ENCODE assay signal across 18 cellular contexts in genomic region chr3:66227917-66228316, GRCh38. TPM values are rescaled to one million over a fixed set of nuclear protein-coding genes. Genes with fewer than 3 reads are reported as not detected.
DNase-seq lines count a peak whose midpoint lies in the region; ATAC-seq, FAIRE-seq and TF ChIP-seq lines count a peak whose summit lies in the region.
"Had no signal": no experiment of that assay in that cellular context is flagged by ENCODE, and none has a peak within 500 bp of the region (broad histone marks: within the 10 kb centered on the region; RNA-seq: fewer than 3 reads in every experiment).

No MANE protein-coding gene starts in this region.

- no peak for TF ChIP-seq POLR2A in HepG2 (IDR thresholded peaks at IDR 0.05; ENCODE audit: insufficient read depth in 1 of 2, low read depth in 2 of 2, low read length in 2 of 2)
- TF ChIP-seq POLR2A in right lobe of liver (IDR thresholded peaks at IDR 0.05), result no peak

- H3K4me2 ChIP-seq in HepG2 (ENCODE audit: low read depth, low read length), result no peak overlapping the region

- intact Hi-C loops in HepG2 (cut with micrococcal nuclease; ENCODE audit: unreplicated experiment) (no loop called here), right lobe of liver (cut with DNase I) (no loop called here)

- no peak overlapping the region for H3K9ac ChIP-seq in liver (ENCODE audit: low read depth in 1 of 2, low read length in 2 of 2)
- H3K9ac ChIP-seq in HepG2 (ENCODE audit: insufficient read depth, low read depth, low read length), result no peak overlapping the region
- H3K9ac ChIP-seq: BLaER1 treated with 17β-estradiol and CSF1 and Interleukin-3, amounts not matched to agents 10 nM and 100 nM; GM23248 had no signal

- H3K4me1 ChIP-seq in liver (ENCODE audit: control insufficient read depth in 4 of 4, insufficient read depth in 4 of 4, low read length in 3 of 4) (peaks cover 0 to 16% (median under 1%) of the 10 kb centered on the region in 4 donors), HepG2 (ENCODE audit: insufficient read depth, low read length) (no peaks in the 10 kb centered on the region; the same call in 1 of the 2 replicates), right lobe of liver (peaks cover 0 to 19% (median 0%) of the 10 kb centered on the region in 4 donors)

- TF ChIP-seq CTCF in liver (IDR thresholded peaks at IDR 0.05; ENCODE audit: low read depth, low read length, missing input control) (no peak), HepG2 (CRISPR knock-in tag; IDR thresholded peaks at IDR 0.05) (no peak), right lobe of liver (IDR thresholded peaks at IDR 0.05) (no peak)

- H3K9me3 ChIP-seq in liver (ENCODE audit: control insufficient read depth in 4 of 4, low read length in 3 of 4), result no peaks in the 10 kb centered on the region
- no peaks in the 10 kb centered on the region for H3K9me3 ChIP-seq in HepG2 (ENCODE audit: low read length)
- H3K9me3 ChIP-seq in right lobe of liver, result no peaks in the 10 kb centered on the region

- DNase-seq in HepG2 (ENCODE audit: low spot score), result no peak
- peak; percentile 62 for DNase-seq in fibroblast of peridontal ligament (ENCODE audit: extremely low read depth)
- DNase-seq in right lobe of liver, result no peak
- peak; percentile 24 for DNase-seq in superior temporal gyrus (ENCODE audit: extremely low spot score)
- no peak for DNase-seq in activated CD8-positive, alpha-beta memory T cell treated with anti-CD3 and anti-CD28 coated beads, Interleukin-2, amount 50 U/mL, for 4 hours
- no peak for DNase-seq in activated effector memory CD4-positive, alpha-beta T cell treated with anti-CD3 and anti-CD28 coated beads, Interleukin-2, amount 50 U/mL, for 16 hours
- no peak for DNase-seq in T-helper 2 cell
- DNase-seq: ACHN; CD4-positive, CD25-positive, alpha-beta regulatory T cell; DMS 273 treated with DMSO at 0.1 percent for 48 hours; DMS79; EL; GM23248 had no signal

- no peaks in the 10 kb centered on the region for H3K36me3 ChIP-seq in liver (ENCODE audit: control insufficient read depth in 4 of 4, insufficient read depth in 3 of 4, low read depth in 1 of 4, low read length in 3 of 4)
- 0 out of 5 replicates have a peak, but pooled peaks cover 0 to 2% of the 10 kb centered on the region in 2 experiments for H3K36me3 ChIP-seq in HepG2 (replicated peaks in 1 of 2; ENCODE audit: control insufficient read depth in 1 of 2, insufficient read depth in 2 of 2, low read length in 2 of 2)
- peaks cover 0 to 6% (median 0%) of the 10 kb centered on the region in 4 donors for H3K36me3 ChIP-seq in right lobe of liver

- 0 out of 2 replicates have a peak, but pooled peaks cover 3% of the 10 kb centered on the region for H4K20me1 ChIP-seq in HepG2 (ENCODE audit: insufficient read depth, low read length)

- TF ChIP-seq RAD21 in liver (IDR thresholded peaks at IDR 0.05), result no peak
- TF ChIP-seq RAD21 in HepG2 (CRISPR knock-in tag; IDR thresholded peaks at IDR 0.05), result no peak

- POLR2A ChIA-PET in HepG2 (lab: Yijun Ruan, JAX), result no interaction called here

- TF ChIP-seq EP300 in HepG2 (IDR thresholded peaks at IDR 0.05; ENCODE audit: low read depth in 2 of 2, low read length in 2 of 2) (no peak), HepG2 (CRISPR knock-in tag; IDR thresholded peaks at IDR 0.05; ENCODE audit: borderline replicate concordance) (no peak)

- BruUV-seq in HepG2 (replicated peaks; lab: Mats Ljungman, UMichigan), result no TSS peak

- 31% methylated on average over 2 of the region's 2 CpGs for WGBS in liver
- WGBS in HepG2 (ENCODE audit: low lambda C conversion rate), result 58% methylated on average over 2 of the region's 2 CpGs
- WGBS in right lobe of liver (ENCODE audit: insufficient coverage, low coverage, low lambda C conversion rate, missing lambda C conversion rate), result 14% methylated on average over 2 of the region's 2 CpGs

- H3K27ac ChIP-seq in liver (ENCODE audit: low read depth in 1 of 2, low read length in 2 of 2) (peak overlapping the region; percentile 16 to 65), HepG2 (ENCODE audit: extremely low read length, insufficient read depth, low read length) (no peak overlapping the region), right lobe of liver (peak overlapping the region in 2 of 3 donors; percentile 37 to 56)
- H3K27ac ChIP-seq: BLaER1 treated with 17β-estradiol and CSF1 and Interleukin-3, amounts not matched to agents 10 nM and 100 nM; GM23248 had no signal

- H3K4me3 ChIP-seq in liver (ENCODE audit: low read depth in 1 of 3, low read length in 3 of 3), result no peak overlapping the region
- H3K4me3 ChIP-seq in HepG2 (replicated peaks in 1 of 3; ENCODE audit: insufficient read depth in 1 of 3, low read depth in 2 of 3, low read length in 3 of 3), result no peak overlapping the region
- no peak overlapping the region for H3K4me3 ChIP-seq in right lobe of liver
- H3K4me3 ChIP-seq: BLaER1 treated with 17β-estradiol and CSF1 and Interleukin-3, amounts not matched to agents 10 nM and 100 nM; GM23248 had no signal

- no peak for FAIRE-seq in HepG2 (lab: Jason Lieb, UNC)
- FAIRE-seq: GM12891, H54 had no signal

- H2AFZ ChIP-seq in HepG2 (ENCODE audit: low read length), result no peak overlapping the region
- H2AFZ ChIP-seq: GM23248 had no signal

- in situ Hi-C loops in HepG2 (cut with HindIII; ENCODE audit: extremely low pct_ligation_motif_present, low pct_unique_long_range_greater_than_20kb), result no loop called here

- H3K27me3 ChIP-seq in liver (ENCODE audit: control insufficient read depth in 4 of 4, insufficient read depth in 4 of 4, low read length in 3 of 4) (no peaks in the 10 kb centered on the region), HepG2 (ENCODE audit: control insufficient read depth in 1 of 2, insufficient read depth in 2 of 2, low read length in 2 of 2) (no peaks in the 10 kb centered on the region), right lobe of liver (no peaks in the 10 kb centered on the region)
- H3K27me3 ChIP-seq: BLaER1 treated with 17β-estradiol and CSF1 and Interleukin-3, amounts not matched to agents 10 nM and 100 nM had no signal

- ATAC-seq in HepG2 (no peak), right lobe of liver (peak; percentile 79 to 86 (median 85))
- ATAC-seq: HCT116 had no signal

- peaks cover 25% of the 10 kb centered on the region for H3K79me2 ChIP-seq in HepG2 (ENCODE audit: insufficient read depth, low read length)

- CTCF ChIA-PET in HepG2 (lab: Yijun Ruan, JAX; ENCODE audit: low intra/inter-chr PET ratio, low total read pairs), result no interaction called here

TF ChIP-seq in liver, 16 proteins besides CTCF, POLR2A, EP300 and RAD21 (continues in another document):
- TF ChIP-seq TAF1 (conservative IDR thresholded peaks at IDR 0.05) (no peak), GABPA (IDR thresholded peaks at IDR 0.05 in 1 of 2, conservative IDR thresholded peaks at IDR 0.05 in 1 of 2) (no peak), JUND (IDR thresholded peaks at IDR 0.05) (peak; percentile 34 to 83)

TF ChIP-seq in HepG2, 621 proteins besides CTCF, POLR2A, EP300 and RAD21:
- TF ChIP-seq ZNF232 (CRISPR knock-in tag; IDR thresholded peaks at IDR 0.05; ENCODE audit: borderline replicate concordance) (no peak), DZIP1 (CRISPR knock-in tag; IDR thresholded peaks at IDR 0.05) (no peak), SYNCRIP (IDR thresholded peaks at IDR 0.05; ENCODE audit: insufficient read depth, low read depth, low read length) (no peak)

RNA-seq across cellular contexts. Expression of gene SLC25A26, which starts 7.1 kb away (rescaled TPM):
- 10 to 100 TPM in 1 of 2 donors, 1 to 10 TPM in 1; 9.9 to 13.7 TPM for total RNA-seq in liver
- 10 to 100 TPM; 11.8 to 21.6 TPM for polyA plus RNA-seq in liver
- total RNA-seq in HepG2 (2016; rRNA removed; fragmentation: Illumina TruSeq; extraction: Trizol), result 22.7 and 23.1 TPM in 2 replicates
- total RNA-seq in HepG2 (2016; cell fraction: cytosol; rRNA removed; fragmentation: Illumina TruSeq; extraction: Trizol; ENCODE audit: low read depth), result 27.5 and 27.9 TPM in 2 replicates
- total RNA-seq in HepG2 (2016; cell fraction: insoluble cytoplasmic fraction; rRNA removed; fragmentation: Illumina TruSeq; extraction: Trizol), result 22.2 TPM in 2 replicates
- 40.8 TPM in 2 replicates for total RNA-seq in HepG2 (2016; cell fraction: membrane; rRNA removed; fragmentation: Illumina TruSeq; extraction: Trizol)
- 17.3 and 19.7 TPM in 2 replicates for total RNA-seq in HepG2 (2016; cell fraction: nucleus; rRNA removed; fragmentation: Illumina TruSeq; extraction: Trizol)
- polyA plus RNA-seq in HepG2 (2011; rRNA removed), result 31.4 and 32.7 TPM in 2 replicates
- 31.5 and 41.4 TPM in 2 replicates for polyA plus RNA-seq in HepG2 (2011; cell fraction: cytosol; rRNA removed)
- 11.7 and 14.0 TPM in 2 replicates for polyA plus RNA-seq in HepG2 (2011; cell fraction: nucleus; rRNA removed)
- polyA plus RNA-seq in HepG2 (2012), result 22.4 and 22.9 TPM in 2 replicates
- polyA plus RNA-seq in HepG2 (2016; cell fraction: cytosol; fragmentation: Illumina TruSeq; extraction: Trizol; ENCODE audit: low read depth), result 31.1 and 35.4 TPM in 2 replicates
- 19.7 and 22.1 TPM in 2 replicates for polyA plus RNA-seq in HepG2 (2016; cell fraction: insoluble cytoplasmic fraction; fragmentation: Illumina TruSeq; extraction: Trizol; ENCODE audit: low read depth)
- 35.4 and 35.7 TPM in 2 replicates for polyA plus RNA-seq in HepG2 (2016; cell fraction: membrane; fragmentation: Illumina TruSeq; extraction: Trizol; ENCODE audit: low read depth)
- polyA plus RNA-seq in HepG2 (2016; cell fraction: nucleus; fragmentation: Illumina TruSeq; extraction: Trizol; ENCODE audit: insufficient read depth, low read depth), result 19.1 and 20.3 TPM in 2 replicates
- 13.5 and 16.0 TPM in 2 replicates for polyA minus RNA-seq in HepG2 (2011; rRNA and poly(A)+ RNA removed; ENCODE audit: low replicate concordance)
- 5.9 and 7.1 TPM in 2 replicates for polyA minus RNA-seq in HepG2 (2011; cell fraction: cytosol; rRNA and poly(A)+ RNA removed)
- polyA minus RNA-seq in HepG2 (2011; cell fraction: nucleus; rRNA and poly(A)+ RNA removed), result 22.5 and 28.8 TPM in 2 replicates
- total RNA-seq in right lobe of liver, result 10 to 100 TPM; 11.2 to 17.4 (median 12.8) TPM

Comparison
In these comparisons a context has a peak if more than half of its experiments do, and no peak if none do; other contexts are left out.
1. DNase-seq: peak in fibroblast of peridontal ligament (single experiment) and superior temporal gyrus (single experiment); none in HepG2 (single experiment), right lobe of liver (0 of 3), activated CD8-positive, alpha-beta memory T cell treated with anti-CD3 and anti-CD28 coated beads, Interleukin-2, amount 50 U/mL, for 4 hours (single experiment), activated effector memory CD4-positive, alpha-beta T cell treated with anti-CD3 and anti-CD28 coated beads, Interleukin-2, amount 50 U/mL, for 16 hours (single experiment) and T-helper 2 cell (0 of 5).